Comparison of ENCODE assay signal across 8 cellular contexts in genomic region chr1:201361652-201362504, GRCh38. TPM values are rescaled to one million over a fixed set of nuclear protein-coding genes. Genes with fewer than 3 reads are reported as not detected.
A peak's percentile ranks its signal among the peaks of the same experiment; 100 is the strongest.
DNase-seq lines count a peak whose midpoint lies in the region; ATAC-seq, FAIRE-seq and TF ChIP-seq lines count a peak whose summit lies in the region.
"Had no signal": no experiment of that assay in that cellular context is flagged by ENCODE, and none has a peak within 500 bp of the region (broad histone marks: within the 10 kb centered on the region; RNA-seq: fewer than 3 reads in every experiment).

No MANE protein-coding gene starts in this region.

- H3K79me2 ChIP-seq in DND-41 (ENCODE audit: insufficient read depth, low read length) (no peaks in the 10 kb centered on the region), endothelial cell of umbilical vein (ENCODE audit: control insufficient read depth, insufficient read depth, low read length) (no peaks in the 10 kb centered on the region)

- dilution Hi-C loops in endothelial cell of umbilical vein (cut with MboI; ENCODE audit: extremely low pct_ligation_motif_present, low sequenced_read_pairs): no loop called here

- no peaks in the 10 kb centered on the region for H3K27me3 ChIP-seq in DND-41 (ENCODE audit: insufficient read depth, low read length, poor library complexity)
- H3K27me3 ChIP-seq in RWPE2 (ENCODE audit: insufficient read depth, poor library complexity, severe bottlenecking): no peaks in the 10 kb centered on the region
- peaks cover 0 to 3% of the 10 kb centered on the region in 2 experiments for H3K27me3 ChIP-seq in endothelial cell of umbilical vein (ENCODE audit: control insufficient read depth in 2 of 2, insufficient read depth in 2 of 2, low read length in 2 of 2)

- H3K27ac ChIP-seq in DND-41 (ENCODE audit: low read length) (no peak overlapping the region), RWPE2 (ENCODE audit: poor library complexity, severe bottlenecking) (no peak overlapping the region), endothelial cell of umbilical vein (ENCODE audit: insufficient read depth, low read depth, low read length) (no peak overlapping the region)

- H3K9ac ChIP-seq in DND-41 (ENCODE audit: low read depth, low read length) (no peak overlapping the region), endothelial cell of umbilical vein (replicated peaks; ENCODE audit: extremely low read depth, insufficient read depth, low read length) (no peak overlapping the region)

- H3K4me1 ChIP-seq in DND-41 (ENCODE audit: insufficient read depth, low read length) (no peaks in the 10 kb centered on the region), RWPE2 (ENCODE audit: insufficient read depth, poor library complexity, severe bottlenecking) (no peaks in the 10 kb centered on the region), endothelial cell of umbilical vein (ENCODE audit: control insufficient read depth, extremely low read depth, insufficient read depth, low read length) (peaks cover 6% of the 10 kb centered on the region)

- CTCF ChIA-PET in endothelial cell of umbilical vein (lab: Charles Lee): interaction anchor here (0.6 to 6.8 kb wide), 20 partner anchors 10 to 390 kb away, joined by 3 to 109 read pairs (median 4); no protein-coding TSS in a partner anchor

- peaks cover 5% of the 10 kb centered on the region for H4K20me1 ChIP-seq in DND-41 (ENCODE audit: insufficient read depth, low read length)
- no peaks in the 10 kb centered on the region for H4K20me1 ChIP-seq in endothelial cell of umbilical vein (replicated peaks; ENCODE audit: control insufficient read depth, extremely low read depth, insufficient read depth, low read length)

- no peak overlapping the region for H3K4me2 ChIP-seq in DND-41 (ENCODE audit: insufficient read depth, low read length)
- no peak overlapping the region for H3K4me2 ChIP-seq in endothelial cell of umbilical vein (ENCODE audit: insufficient read depth, low read length)

- H2AFZ ChIP-seq in DND-41 (ENCODE audit: low read depth, low read length): no peak overlapping the region
- H2AFZ ChIP-seq in endothelial cell of umbilical vein (ENCODE audit: low read depth, low read length): no peak overlapping the region

- FAIRE-seq in endothelial cell of umbilical vein (lab: Jason Lieb, UNC): peak; percentile 79

- POLR2A ChIA-PET in endothelial cell of umbilical vein (lab: Charles Lee): no interaction called here

- no peak for TF ChIP-seq POLR2A in endothelial cell of umbilical vein (IDR thresholded peaks at IDR 0.05; ENCODE audit: low read depth, low read length)

- TF ChIP-seq CTCF in DND-41 (IDR thresholded peaks at IDR 0.05; ENCODE audit: borderline replicate concordance, extremely low read depth, low read length, poor library complexity, severe bottlenecking): peak; percentile 92
- TF ChIP-seq CTCF in HFF-Myc (IDR thresholded peaks at IDR 0.05; ENCODE audit: low read depth, low read length, missing control alignments): peak; percentile 79
- peak; percentile 82 for TF ChIP-seq CTCF in RWPE2 (IDR thresholded peaks at IDR 0.05; ENCODE audit: poor library complexity, severe bottlenecking)
- TF ChIP-seq CTCF in endothelial cell of umbilical vein (IDR thresholded peaks at IDR 0.05; ENCODE audit: extremely low read depth in 1 of 2, insufficient read depth in 1 of 2, low read depth in 1 of 2, low read length in 2 of 2): peak; percentile 72 to 84

- no TSS peak for BruUV-seq in endothelial cell of umbilical vein (replicated peaks; lab: Mats Ljungman, UMichigan)

- intact Hi-C loops in endothelial cell of umbilical vein (cut with micrococcal nuclease): loop anchor here (1.0 kb wide), 1 partner anchor 14 kb away; no protein-coding TSS in a partner anchor

- ATAC-seq in DND-41 (ENCODE audit: insufficient read depth, low read depth) (peak; percentile 89), RWPE2 (ENCODE audit: low read depth) (peak; percentile 62), HG02759 (IDR thresholded peaks at IDR 0.05; ENCODE audit: unreplicated experiment) (no peak), GM21723 (IDR thresholded peaks at IDR 0.05; ENCODE audit: unreplicated experiment) (no peak)

- DNase-seq in DND-41: peak; percentile 60
- no peak for DNase-seq in HFF-Myc (ENCODE audit: extremely low read depth, low read depth)
- no peak for DNase-seq in RWPE2 (ENCODE audit: low spot score)
- DNase-seq in endothelial cell of umbilical vein (ENCODE audit: low read depth, low spot score): peak; percentile 26
- peak; percentile 18 for DNase-seq in midbrain (lab: John Stamatoyannopoulos, UW)

- no peak overlapping the region for H3K4me3 ChIP-seq in DND-41 (ENCODE audit: low read depth in 1 of 2, low read length in 2 of 2)
- no peak overlapping the region for H3K4me3 ChIP-seq in HFF-Myc (replicated peaks; ENCODE audit: low read depth, low read length)
- no peak overlapping the region for H3K4me3 ChIP-seq in RWPE2 (ENCODE audit: severe bottlenecking)
- H3K4me3 ChIP-seq in endothelial cell of umbilical vein (replicated peaks in 1 of 3; ENCODE audit: insufficient read depth in 1 of 3, low read depth in 1 of 3, low read length in 3 of 3): no peak overlapping the region

- no peaks in the 10 kb centered on the region for H3K36me3 ChIP-seq in DND-41 (ENCODE audit: insufficient read depth, low read length)
- no peaks in the 10 kb centered on the region for H3K36me3 ChIP-seq in RWPE2 (ENCODE audit: low read depth)
- H3K36me3 ChIP-seq in endothelial cell of umbilical vein (ENCODE audit: control insufficient read depth in 2 of 2, extremely low read depth in 1 of 2, insufficient read depth in 2 of 2, low read length in 2 of 2): no peaks in the 10 kb centered on the region

- H3K9me1 ChIP-seq in endothelial cell of umbilical vein (replicated peaks; ENCODE audit: control insufficient read depth, extremely low read depth, insufficient read depth, low read length): no peaks in the 10 kb centered on the region

- no peaks in the 10 kb centered on the region for H3K9me3 ChIP-seq in DND-41 (ENCODE audit: insufficient read depth, low read length, severe bottlenecking)
- H3K9me3 ChIP-seq in RWPE2 (ENCODE audit: severe bottlenecking): no peaks in the 10 kb centered on the region
- H3K9me3 ChIP-seq in endothelial cell of umbilical vein (replicated peaks; ENCODE audit: control insufficient read depth, insufficient read depth, low read length): no peaks in the 10 kb centered on the region

TF ChIP-seq in endothelial cell of umbilical vein, 7 proteins besides CTCF, POLR2A, EP300 and RAD21:
- TF ChIP-seq GATA2 (IDR thresholded peaks at IDR 0.05; ENCODE audit: insufficient read depth, insufficient read length, low read depth, low read length) (no peak), EZH2 (IDR thresholded peaks at IDR 0.05; ENCODE audit: borderline replicate concordance, low read depth, low read length, severe bottlenecking) (no peak), POLR2AphosphoS5 (IDR thresholded peaks at IDR 0.05; ENCODE audit: insufficient read depth, low read depth, low read length) (no peak), FOS (IDR thresholded peaks at IDR 0.05; ENCODE audit: borderline replicate concordance, insufficient read depth, low read length) (no peak), MYC (IDR thresholded peaks at IDR 0.05; ENCODE audit: low read depth, low read length) (no peak)

RNA-seq across cellular contexts. Expression of gene TNNT2, which starts 15.6 kb away (rescaled TPM):
- not detected in 2 replicates for total RNA-seq in endothelial cell of umbilical vein
- not detected in 2 replicates for polyA plus RNA-seq in endothelial cell of umbilical vein
- polyA plus RNA-seq in endothelial cell of umbilical vein (2011; cell fraction: cytosol; rRNA removed): not detected in 2 replicates
- polyA plus RNA-seq in endothelial cell of umbilical vein (2011; cell fraction: nucleus; rRNA removed): 0.06 TPM in 1 of 2 replicates, not detected in the other
- not detected in 2 replicates for polyA plus RNA-seq in endothelial cell of umbilical vein (2012)
- not detected in 2 replicates for polyA minus RNA-seq in endothelial cell of umbilical vein
- polyA minus RNA-seq in endothelial cell of umbilical vein (2011; cell fraction: cytosol; rRNA and poly(A)+ RNA removed): not detected
- polyA minus RNA-seq in endothelial cell of umbilical vein (2011; cell fraction: nucleus; rRNA and poly(A)+ RNA removed): not detected in 2 replicates
- total RNA-seq: T-helper 2 cell treated with Interferon-gamma antibody and Interleukin-4, amounts not matched to agents 100 ng/mL and 5 ng/mL, for 36 hours had no signal

RNA-seq across cellular contexts. Expression of gene LAD1, which starts 37.2 kb away (rescaled TPM):
- total RNA-seq in endothelial cell of umbilical vein: not detected in 2 replicates
- not detected in 2 replicates for polyA plus RNA-seq in endothelial cell of umbilical vein
- polyA plus RNA-seq in endothelial cell of umbilical vein (2011; cell fraction: cytosol; rRNA removed): not detected in 2 replicates
- polyA plus RNA-seq in endothelial cell of umbilical vein (2011; cell fraction: nucleus; rRNA removed): not detected in 2 replicates
- polyA plus RNA-seq in endothelial cell of umbilical vein (2012): not detected in 2 replicates
- not detected in 2 replicates for polyA minus RNA-seq in endothelial cell of umbilical vein
- polyA minus RNA-seq in endothelial cell of umbilical vein (2011; cell fraction: cytosol; rRNA and poly(A)+ RNA removed): not detected
- not detected in 2 replicates for polyA minus RNA-seq in endothelial cell of umbilical vein (2011; cell fraction: nucleus; rRNA and poly(A)+ RNA removed)
- total RNA-seq: T-helper 2 cell treated with Interferon-gamma antibody and Interleukin-4, amounts not matched to agents 100 ng/mL and 5 ng/mL, for 36 hours had no signal

RNA-seq across cellular contexts. Expression of gene TNNI1, which starts 59.7 kb away (rescaled TPM):
- not detected in 2 replicates for total RNA-seq in endothelial cell of umbilical vein
- not detected in 2 replicates for polyA plus RNA-seq in endothelial cell of umbilical vein
- polyA plus RNA-seq in endothelial cell of umbilical vein (2011; cell fraction: cytosol; rRNA removed): not detected in 2 replicates
- polyA plus RNA-seq in endothelial cell of umbilical vein (2011; cell fraction: nucleus; rRNA removed): not detected in 2 replicates
- not detected in 2 replicates for polyA plus RNA-seq in endothelial cell of umbilical vein (2012)
- polyA minus RNA-seq in endothelial cell of umbilical vein: not detected in 2 replicates
- polyA minus RNA-seq in endothelial cell of umbilical vein (2011; cell fraction: cytosol; rRNA and poly(A)+ RNA removed): not detected
- polyA minus RNA-seq in endothelial cell of umbilical vein (2011; cell fraction: nucleus; rRNA and poly(A)+ RNA removed): not detected in 2 replicates
- total RNA-seq: T-helper 2 cell treated with Interferon-gamma antibody and Interleukin-4, amounts not matched to agents 100 ng/mL and 5 ng/mL, for 36 hours had no signal

Comparison
In these comparisons a context has a peak if more than half of its experiments do, and no peak if none do; other contexts are left out.
1. ATAC-seq: peak in DND-41 (single experiment) and RWPE2 (single experiment); none in HG02759 (single experiment) and GM21723 (single experiment).
2. DNase-seq: peak in DND-41 (single experiment), endothelial cell of umbilical vein (single experiment) and midbrain (single experiment); none in HFF-Myc (single experiment) and RWPE2 (single experiment).
3. Peak in every context shown above with its lines, with median percentiles within 50 percentile points of each other: CTCF ChIP-seq.